1 cellular context compared by ENCODE assay signal in genomic region chr20:11891081-11891826, GRCh38.
TF ChIP-seq lines count a peak whose summit lies in the region.

No MANE protein-coding gene starts in this region.

TF ChIP-seq in HepG2, 621 proteins besides CTCF, POLR2A, EP300 and RAD21 (continued from another document and continues in another):
- no peak for TF ChIP-seq AKAP8 (CRISPR knock-in tag; IDR thresholded peaks at IDR 0.05)
- TF ChIP-seq, protein P1, sequence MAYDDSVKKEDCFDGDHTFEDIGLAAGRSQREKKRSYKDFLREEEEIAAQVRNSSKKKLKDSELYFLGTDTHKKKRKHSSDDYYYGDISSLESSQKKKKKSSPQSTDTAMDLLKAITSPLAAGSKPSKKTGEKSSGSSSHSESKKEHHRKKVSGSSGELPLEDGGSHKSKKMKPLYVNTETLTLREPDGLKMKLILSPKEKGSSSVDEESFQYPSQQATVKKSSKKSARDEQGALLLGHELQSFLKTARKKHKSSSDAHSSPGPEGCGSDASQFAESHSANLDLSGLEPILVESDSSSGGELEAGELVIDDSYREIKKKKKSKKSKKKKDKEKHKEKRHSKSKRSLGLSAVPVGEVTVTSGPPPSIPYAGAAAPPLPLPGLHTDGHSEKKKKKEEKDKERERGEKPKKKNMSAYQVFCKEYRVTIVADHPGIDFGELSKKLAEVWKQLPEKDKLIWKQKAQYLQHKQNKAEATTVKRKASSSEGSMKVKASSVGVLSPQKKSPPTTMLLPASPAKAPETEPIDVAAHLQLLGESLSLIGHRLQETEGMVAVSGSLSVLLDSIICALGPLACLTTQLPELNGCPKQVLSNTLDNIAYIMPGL (CRISPR knock-in tag; IDR thresholded peaks at IDR 0.05; ENCODE audit: borderline replicate concordance in 1 of 2, low read depth in 1 of 2) = peak in 1 of 2 experiments; percentile 18; a peak in 1 of 4 replicates
- TF ChIP-seq, protein P2, sequence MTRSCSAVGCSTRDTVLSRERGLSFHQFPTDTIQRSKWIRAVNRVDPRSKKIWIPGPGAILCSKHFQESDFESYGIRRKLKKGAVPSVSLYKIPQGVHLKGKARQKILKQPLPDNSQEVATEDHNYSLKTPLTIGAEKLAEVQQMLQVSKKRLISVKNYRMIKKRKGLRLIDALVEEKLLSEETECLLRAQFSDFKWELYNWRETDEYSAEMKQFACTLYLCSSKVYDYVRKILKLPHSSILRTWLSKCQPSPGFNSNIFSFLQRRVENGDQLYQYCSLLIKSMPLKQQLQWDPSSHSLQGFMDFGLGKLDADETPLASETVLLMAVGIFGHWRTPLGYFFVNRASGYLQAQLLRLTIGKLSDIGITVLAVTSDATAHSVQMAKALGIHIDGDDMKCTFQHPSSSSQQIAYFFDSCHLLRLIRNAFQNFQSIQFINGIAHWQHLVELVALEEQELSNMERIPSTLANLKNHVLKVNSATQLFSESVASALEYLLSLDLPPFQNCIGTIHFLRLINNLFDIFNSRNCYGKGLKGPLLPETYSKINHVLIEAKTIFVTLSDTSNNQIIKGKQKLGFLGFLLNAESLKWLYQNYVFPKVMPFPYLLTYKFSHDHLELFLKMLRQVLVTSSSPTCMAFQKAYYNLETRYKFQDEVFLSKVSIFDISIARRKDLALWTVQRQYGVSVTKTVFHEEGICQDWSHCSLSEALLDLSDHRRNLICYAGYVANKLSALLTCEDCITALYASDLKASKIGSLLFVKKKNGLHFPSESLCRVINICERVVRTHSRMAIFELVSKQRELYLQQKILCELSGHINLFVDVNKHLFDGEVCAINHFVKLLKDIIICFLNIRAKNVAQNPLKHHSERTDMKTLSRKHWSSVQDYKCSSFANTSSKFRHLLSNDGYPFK (CRISPR knock-in tag; IDR thresholded peaks at IDR 0.05; ENCODE audit: borderline replicate concordance) = no peak
- no peak for TF ChIP-seq THYN1 (CRISPR knock-in tag; IDR thresholded peaks at IDR 0.05; ENCODE audit: borderline replicate concordance, low read depth)
- no peak for TF ChIP-seq ZEB1 (IDR thresholded peaks at IDR 0.05; ENCODE audit: insufficient replicate concordance, low read depth)
- peak; percentile 19; the same call in 1 of the 2 replicates for TF ChIP-seq ZFP90 (CRISPR knock-in tag; IDR thresholded peaks at IDR 0.05; ENCODE audit: borderline replicate concordance)
- TF ChIP-seq, protein P3, sequence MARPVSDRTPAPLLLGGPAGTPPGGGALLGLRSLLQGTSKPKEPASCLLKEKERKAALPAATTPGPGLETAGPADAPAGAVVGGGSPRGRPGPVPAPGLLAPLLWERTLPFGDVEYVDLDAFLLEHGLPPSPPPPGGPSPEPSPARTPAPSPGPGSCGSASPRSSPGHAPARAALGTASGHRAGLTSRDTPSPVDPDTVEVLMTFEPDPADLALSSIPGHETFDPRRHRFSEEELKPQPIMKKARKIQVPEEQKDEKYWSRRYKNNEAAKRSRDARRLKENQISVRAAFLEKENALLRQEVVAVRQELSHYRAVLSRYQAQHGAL (CRISPR knock-in tag; IDR thresholded peaks at IDR 0.05; ENCODE audit: not compliant biosample characterization) = no peak
- no peak for TF ChIP-seq THAP11 (CRISPR knock-in tag; IDR thresholded peaks at IDR 0.05)
- no peak for TF ChIP-seq NFIC (IDR thresholded peaks at IDR 0.05; ENCODE audit: low read length)
- TF ChIP-seq SNAPC4 (CRISPR knock-in tag; IDR thresholded peaks at IDR 0.05) = no peak
- no peak for TF ChIP-seq HNF4G (IDR thresholded peaks at IDR 0.05; ENCODE audit: borderline replicate concordance, low read depth, low read length)
- no peak for TF ChIP-seq HNF4G (CRISPR knock-in tag; IDR thresholded peaks at IDR 0.05; ENCODE audit: borderline replicate concordance, low read depth)
- TF ChIP-seq ZNF12 (CRISPR knock-in tag; IDR thresholded peaks at IDR 0.05) = no peak
- TF ChIP-seq ZNF234 (CRISPR knock-in tag; conservative IDR thresholded peaks at IDR 0.05) = no peak
- no peak for TF ChIP-seq ZNF709 (CRISPR knock-in tag; IDR thresholded peaks at IDR 0.05)
- peak; percentile 45; the same call in 1 of the 2 replicates for TF ChIP-seq ZNF451 (CRISPR knock-in tag; IDR thresholded peaks at IDR 0.05)
- TF ChIP-seq ZNF3 (CRISPR knock-in tag; IDR thresholded peaks at IDR 0.05) = no peak
- TF ChIP-seq, protein P4, sequence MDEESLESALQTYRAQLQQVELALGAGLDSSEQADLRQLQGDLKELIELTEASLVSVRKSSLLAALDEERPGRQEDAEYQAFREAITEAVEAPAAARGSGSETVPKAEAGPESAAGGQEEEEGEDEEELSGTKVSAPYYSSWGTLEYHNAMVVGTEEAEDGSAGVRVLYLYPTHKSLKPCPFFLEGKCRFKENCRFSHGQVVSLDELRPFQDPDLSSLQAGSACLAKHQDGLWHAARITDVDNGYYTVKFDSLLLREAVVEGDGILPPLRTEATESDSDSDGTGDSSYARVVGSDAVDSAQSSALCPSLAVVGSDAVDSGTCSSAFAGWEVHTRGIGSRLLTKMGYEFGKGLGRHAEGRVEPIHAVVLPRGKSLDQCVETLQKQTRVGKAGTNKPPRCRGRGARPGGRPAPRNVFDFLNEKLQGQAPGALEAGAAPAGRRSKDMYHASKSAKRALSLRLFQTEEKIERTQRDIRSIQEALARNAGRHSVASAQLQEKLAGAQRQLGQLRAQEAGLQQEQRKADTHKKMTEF (CRISPR knock-in tag; IDR thresholded peaks at IDR 0.05) = no peak
- peak; percentile 71; the same call in 1 of the 2 replicates for TF ChIP-seq TGIF2 (CRISPR knock-in tag; IDR thresholded peaks at IDR 0.05)
- no peak for TF ChIP-seq ZNF883 (CRISPR knock-in tag; IDR thresholded peaks at IDR 0.05; ENCODE audit: not compliant biosample characterization)
- TF ChIP-seq PRDM10 (CRISPR knock-in tag; IDR thresholded peaks at IDR 0.05; ENCODE audit: low read depth) = no peak
- TF ChIP-seq KMT2A (CRISPR knock-in tag; IDR thresholded peaks at IDR 0.05) = peak; percentile 43; the same call in 1 of the 2 replicates
- no peak for TF ChIP-seq ZNF782 (CRISPR knock-in tag; IDR thresholded peaks at IDR 0.05; ENCODE audit: borderline replicate concordance)
- no peak for TF ChIP-seq AKNA (CRISPR knock-in tag; IDR thresholded peaks at IDR 0.05; ENCODE audit: borderline replicate concordance)
- peak; percentile 71 for TF ChIP-seq HNRNPLL (IDR thresholded peaks at IDR 0.05; ENCODE audit: low read depth, low read length, poor library complexity, severe bottlenecking)
- TF ChIP-seq XRCC5 (optimal IDR thresholded peaks at IDR 0.05; ENCODE audit: low read length) = no peak
- no peak for TF ChIP-seq CBX2 (IDR thresholded peaks at IDR 0.05; ENCODE audit: low read depth, low read length)
- TF ChIP-seq CBX2 (CRISPR knock-in tag; IDR thresholded peaks at IDR 0.05; ENCODE audit: low read depth) = no peak
- no peak for TF ChIP-seq STAG1 (CRISPR knock-in tag; IDR thresholded peaks at IDR 0.05)
- no peak; the same call in 1 of the 2 replicates for TF ChIP-seq ZNF746 (CRISPR knock-in tag; IDR thresholded peaks at IDR 0.05)
- peak; percentile 61; the same call in 1 of the 2 replicates for TF ChIP-seq ZNF784 (CRISPR knock-in tag; IDR thresholded peaks at IDR 0.05; ENCODE audit: borderline replicate concordance)
- peak; percentile 27; the same call in 1 of the 2 replicates for TF ChIP-seq GMEB2 (CRISPR knock-in tag; IDR thresholded peaks at IDR 0.05; ENCODE audit: low read depth)
